In genomic region chrX:41391606-41392005, GRCh38 we compare ENCODE assay signal across 17 cellular contexts. TPM values are rescaled to one million over a fixed set of nuclear protein-coding genes. Genes with fewer than 3 reads are reported as not detected.
"Had no signal": no experiment of that assay in that cellular context is flagged by ENCODE, and none has a peak within 500 bp of the region (broad histone marks: within the 10 kb centered on the region; RNA-seq: fewer than 3 reads in every experiment).

No MANE protein-coding gene starts in this region.

- H3K4me3 ChIP-seq: dorsolateral prefrontal cortex had no signal

- H3K27ac ChIP-seq: dorsolateral prefrontal cortex had no signal

- DNase-seq: activated CD4-positive, alpha-beta T cell treated with anti-CD3 and anti-CD28 coated beads, Interleukin-2, amount 50 U/mL, for 4 hours; activated effector memory CD4-positive, alpha-beta T cell treated with Interleukin-2 at 50 U/mL for 16 hours; activated T-cell treated with anti-CD3 and anti-CD28 coated beads, Interleukin-2, amount 50 U/mL, for 1 hour; amniotic stem cell; dorsolateral prefrontal cortex; kidney; naive thymus-derived CD8-positive, alpha-beta T cell; nucleus accumbens; right cardiac atrium had no signal

- FAIRE-seq: endometrium, kidney, TTC549 had no signal

- ATAC-seq: naive thymus-derived CD8-positive, alpha-beta T cell; right cardiac atrium; stimulated activated effector memory CD8-positive, alpha-beta T cell treated with anti-CD3 and anti-CD28 coated beads, Interleukin-12 subunit alpha, Interleukin-12 subunit beta, amount 100 ng/mL, for 72 hours had no signal

RNA-seq across cellular contexts. Expression of gene NYX, which starts 55.5 kb away (rescaled TPM):
- total RNA-seq: cerebellum; lower leg skin; mesothelial cell of epicardium; naive thymus-derived CD8-positive, alpha-beta T cell; posterior vena cava; right cardiac atrium; subcutaneous adipose tissue had no signal
